In genomic region chr11:69652999-69653398, GRCh38 we compare ENCODE assay signal across 20 cellular contexts. TPM values are rescaled to one million over a fixed set of nuclear protein-coding genes. Genes with fewer than 3 reads are reported as not detected.
A peak's percentile ranks its signal among the peaks of the same experiment; 100 is the strongest.
DNase-seq lines count a peak whose midpoint lies in the region; ATAC-seq, FAIRE-seq and TF ChIP-seq lines count a peak whose summit lies in the region.
"Had no signal": no experiment of that assay in that cellular context is flagged by ENCODE, and none has a peak within 500 bp of the region (broad histone marks: within the 10 kb centered on the region; RNA-seq: fewer than 3 reads in every experiment).

No MANE protein-coding gene starts in this region.

- TF ChIP-seq CTCF in Panc1 (IDR thresholded peaks at IDR 0.05) (no peak), kidney (IDR thresholded peaks at IDR 0.05; ENCODE audit: borderline replicate concordance, extremely low read depth, insufficient read depth) (no peak), prostate gland (IDR thresholded peaks at IDR 0.05) (no peak), tibial artery (IDR thresholded peaks at IDR 0.05) (no peak)

- no peak for TF ChIP-seq POLR2A in prostate gland (IDR thresholded peaks at IDR 0.05)

- peaks cover 61% of the 10 kb centered on the region for H3K36me3 ChIP-seq in GM23248 (ENCODE audit: low read depth)
- peaks cover 20% of the 10 kb centered on the region for H3K36me3 ChIP-seq in Panc1 (ENCODE audit: control insufficient read depth, insufficient read depth, low read length)
- H3K36me3 ChIP-seq in kidney (ENCODE audit: control insufficient read depth in 1 of 2, insufficient read depth in 2 of 2, low read length in 2 of 2): peaks cover 12 to 36% of the 10 kb centered on the region in 2 donors
- no peaks in the 10 kb centered on the region for H3K36me3 ChIP-seq in prostate gland
- H3K36me3 ChIP-seq in tibial artery: peaks cover 27 to 62% (median 58%) of the 10 kb centered on the region in 3 donors

- no peak overlapping the region for H3K4me2 ChIP-seq in GM23248 (ENCODE audit: unreplicated experiment)
- H3K4me2 ChIP-seq: hepatocyte had no signal

- DNase-seq in GM23248 (no peak), Panc1 (ENCODE audit: low read depth, low spot score) (no peak), kidney (peak; percentile 38), prostate gland (ENCODE audit: low spot score) (no peak), tibial artery (no peak), DMS79 treated with DMSO at 0.1 percent for 48 hours (lab: John Stamatoyannopoulos, UW) (no peak)
- DNase-seq: activated CD4-positive, CD25-positive, alpha-beta regulatory T cell; activated naive CD4-positive, alpha-beta T cell treated with Interleukin-2 at 50 U/mL for 16 hours; EL; retina; stimulated activated CD4-positive, alpha-beta T cell treated with anti-CD3 and anti-CD28 coated beads, Interleukin-2, amount 100 ng/mL, for 48 hours; trophoblast cell had no signal

- peak overlapping the region; percentile 30; the same call in 1 of the 2 replicates for H3K9ac ChIP-seq in GM23248
- H3K9ac ChIP-seq in kidney (ENCODE audit: low read length in 2 of 2): no peak overlapping the region

- FAIRE-seq in kidney (lab: Jason Lieb, UNC): no peak
- FAIRE-seq: GM19239 had no signal

- H4K20me1 ChIP-seq in GM23248 (ENCODE audit: insufficient read depth): peaks cover 11% of the 10 kb centered on the region

- H3K79me2 ChIP-seq in GM23248 (ENCODE audit: insufficient read depth): peaks cover 30% of the 10 kb centered on the region
- H3K79me2 ChIP-seq: hepatocyte had no signal

- no peak overlapping the region for H2AFZ ChIP-seq in GM23248
- H2AFZ ChIP-seq: hepatocyte had no signal

- H3K27ac ChIP-seq in GM23248 (0 out of 2 replicates have a peak overlapping the region, but pooled peaks have one; percentile 4), Panc1 (ENCODE audit: low read length) (peak overlapping the region; percentile 2; the same call in 1 of the 2 replicates), kidney (ENCODE audit: low read depth in 2 of 2, low read length in 2 of 2) (no peak overlapping the region), prostate gland (peak overlapping the region; percentile 31 to 91), tibial artery (no peak overlapping the region)
- H3K27ac ChIP-seq: gastroesophageal sphincter, hepatocyte had no signal

- no peak for ATAC-seq in Panc1
- ATAC-seq in HG02759 (IDR thresholded peaks at IDR 0.05; ENCODE audit: unreplicated experiment): no peak
- ATAC-seq: gastroesophageal sphincter had no signal

- intact Hi-C loops in Panc1 (cut with micrococcal nuclease; ENCODE audit: unreplicated experiment) (no loop called here), kidney (cut with DNase I) (no loop called here), prostate gland (cut with DNase I) (no loop called here), tibial artery (cut with DNase I; ENCODE audit: low total_unique reads) (no loop called here)

- CTCF ChIA-PET in Panc1 (lab: Charles Lee): no interaction called here

- no TSS peak for BruUV-seq in Panc1 (replicated peaks; lab: Mats Ljungman, UMichigan)

- H3K9me3 ChIP-seq in GM23248 (ENCODE audit: low read depth) (no peaks in the 10 kb centered on the region), Panc1 (ENCODE audit: control insufficient read depth, insufficient read depth, low read depth, low read length) (no peaks in the 10 kb centered on the region), kidney (ENCODE audit: control insufficient read depth in 1 of 2, low read length in 2 of 2) (no peaks in the 10 kb centered on the region), prostate gland (no peaks in the 10 kb centered on the region), tibial artery (no peaks in the 10 kb centered on the region)
- H3K9me3 ChIP-seq: gastroesophageal sphincter had no signal

- peaks cover 75% of the 10 kb centered on the region for H3F3A ChIP-seq in GM23248 (ENCODE audit: insufficient read depth)

- WGBS in GM23248 (ENCODE audit: low coverage in 1 of 2, low lambda C conversion rate in 2 of 2, missing lambda C conversion rate in 2 of 2), 2 experiments: 76 to 83% methylated on average over 11 of the region's 11 CpGs
- WGBS in prostate gland: 61% methylated on average over 11 of the region's 11 CpGs

- no peaks in the 10 kb centered on the region for H3K27me3 ChIP-seq in GM23248 (replicated peaks; ENCODE audit: insufficient read depth)
- H3K27me3 ChIP-seq in Panc1 (ENCODE audit: control insufficient read depth, insufficient read depth, low read length): no peaks in the 10 kb centered on the region
- H3K27me3 ChIP-seq in prostate gland (replicated peaks; ENCODE audit: insufficient read depth): no peaks in the 10 kb centered on the region
- no peaks in the 10 kb centered on the region for H3K27me3 ChIP-seq in tibial artery
- H3K27me3 ChIP-seq: gastroesophageal sphincter, hepatocyte had no signal

- H3K9me2 ChIP-seq in GM23248 (ENCODE audit: insufficient read depth): no peaks in the 10 kb centered on the region

- in situ Hi-C loops in GM23248 (cut with MboI): no loop called here
- in situ Hi-C loops in Panc1 (cut with HindIII; ENCODE audit: low pct_unique_long_range_greater_than_20kb, low sequenced_read_pairs): no loop called here

- H3K4me1 ChIP-seq in GM23248 (ENCODE audit: insufficient read depth): no peaks in the 10 kb centered on the region
- H3K4me1 ChIP-seq in Panc1 (ENCODE audit: control insufficient read depth, insufficient read depth, low read length): peaks cover 33% of the 10 kb centered on the region
- H3K4me1 ChIP-seq in kidney (ENCODE audit: control insufficient read depth in 1 of 2, insufficient read depth in 1 of 2, low read depth in 1 of 2, low read length in 2 of 2): no peaks in the 10 kb centered on the region
- peaks cover 6% of the 10 kb centered on the region for H3K4me1 ChIP-seq in prostate gland (replicated peaks)
- peaks cover 0 to 8% (median 0%) of the 10 kb centered on the region in 4 donors for H3K4me1 ChIP-seq in tibial artery

- no peak overlapping the region for H3K4me3 ChIP-seq in GM23248
- no peak overlapping the region for H3K4me3 ChIP-seq in Panc1 (ENCODE audit: low read depth in 2 of 2, low read length in 2 of 2)
- no peak overlapping the region for H3K4me3 ChIP-seq in kidney (ENCODE audit: low read length in 2 of 2)
- no peak overlapping the region for H3K4me3 ChIP-seq in prostate gland
- no peak overlapping the region for H3K4me3 ChIP-seq in tibial artery
- H3K4me3 ChIP-seq: gastroesophageal sphincter, hepatocyte had no signal

- POLR2A ChIA-PET in Panc1 (lab: Charles Lee): no interaction called here

RNA-seq across cellular contexts. Expression of gene CCND1, which starts 12.0 kb away (rescaled TPM):
- 684 and 695 TPM in 2 replicates for total RNA-seq in GM23248 (2014; rRNA removed; shearing (Covaris generic))
- polyA plus RNA-seq in GM23248 (2016; fragmentation: Nextera tagmentation; extraction: Ambion mirVana) (1,097 and 1,184 TPM in 2 replicates), kidney (ENCODE audit: insufficient read depth, low read depth, low replicate concordance) (37.6 TPM)
- total RNA-seq in Panc1 (2021; ENCODE audit: unreplicated experiment) (259 TPM), kidney (142 TPM), prostate gland (100 to 1,000 TPM in 1 of 2 donors, 10 to 100 TPM in 1; 69.2 to 188 TPM)
- polyA plus RNA-seq in Panc1 (2012; ENCODE audit: insufficient read length): 275 TPM

RNA-seq across cellular contexts. Expression of gene LTO1, which starts 22.2 kb away (rescaled TPM):
- 20.6 and 37.3 TPM in 2 replicates for total RNA-seq in GM23248 (2014; rRNA removed; shearing (Covaris generic))
- 25.5 and 26.2 TPM in 2 replicates for polyA plus RNA-seq in GM23248 (2016; fragmentation: Nextera tagmentation; extraction: Ambion mirVana)
- total RNA-seq in Panc1 (2021; ENCODE audit: unreplicated experiment): 28.7 TPM
- polyA plus RNA-seq in Panc1 (2012; ENCODE audit: insufficient read length): 73.8 TPM
- 21.9 TPM for total RNA-seq in kidney
- 14.6 TPM for polyA plus RNA-seq in kidney (ENCODE audit: insufficient read depth, low read depth, low replicate concordance)
- 10 to 100 TPM; 14.9 to 39.5 TPM for total RNA-seq in prostate gland

RNA-seq across cellular contexts. Expression of gene FGF19, which starts 50.8 kb away (rescaled TPM):
- not detected in 2 replicates for total RNA-seq in GM23248 (2014; rRNA removed; shearing (Covaris generic))
- polyA plus RNA-seq in GM23248 (2016; fragmentation: Nextera tagmentation; extraction: Ambion mirVana) (not detected in 2 replicates), kidney (ENCODE audit: insufficient read depth, low read depth, low replicate concordance) (not detected)
- total RNA-seq in Panc1 (2021; ENCODE audit: unreplicated experiment) (not detected), kidney (not detected), prostate gland (not detected)
- polyA plus RNA-seq in Panc1 (2012; ENCODE audit: insufficient read length): not detected
- total RNA-seq: dermis microvascular lymphatic vessel endothelial cell, gastroesophageal sphincter, myocyte, omental fat pad had no signal
- polyA plus RNA-seq: adipose tissue, hepatocyte had no signal

Comparison
In these comparisons a context has a peak if more than half of its experiments do, and no peak if none do; other contexts are left out.
1. H3K27ac ChIP-seq: peak in GM23248 (single experiment), Panc1 (single experiment) and prostate gland (2 of 2); none in kidney (0 of 2) and tibial artery (0 of 2).